38 cellular contexts compared by ENCODE assay signal in the genomic region with DNA sequence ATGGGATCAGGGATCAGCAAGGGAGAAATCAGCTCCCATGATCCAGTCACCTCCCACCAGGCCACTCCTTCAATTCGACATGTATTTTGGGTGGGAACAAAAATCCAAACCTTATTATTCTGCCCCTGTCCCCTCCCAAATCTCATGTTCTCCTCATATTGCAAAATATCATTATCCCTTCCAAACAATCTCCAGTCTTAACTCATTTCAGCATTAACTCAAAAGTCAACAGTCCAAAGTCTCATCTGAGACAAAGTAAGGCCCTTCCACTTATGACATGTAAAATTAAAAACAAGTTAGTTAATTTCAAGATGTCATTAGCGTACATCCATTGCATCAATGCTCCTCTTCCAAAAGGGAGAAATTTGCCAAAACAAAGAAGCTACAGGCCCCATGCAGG. TPM values are rescaled to one million over a fixed set of nuclear protein-coding genes. Genes with fewer than 3 reads are reported as not detected.
"Had no signal": no experiment of that assay in that cellular context is flagged by ENCODE, and none has a peak within 500 bp of the region (broad histone marks: within the 10 kb centered on the region; RNA-seq: fewer than 3 reads in every experiment).

No MANE protein-coding gene starts in this region.

- H3K27me3 ChIP-seq: MG63 had no signal

- DNase-seq: Karpas-422, Kasumi-1, MG63, MM.1S, MV-4-11, NCI-H1048, NCI-H1092, NCI-H1092 treated with DMSO at 0.1 percent for 48 hours, NCI-H1105 treated with DMSO at 0.1 percent for 48 hours, NCI-H1417, NCI-H1417 treated with DMSO at 0.1 percent for 48 hours, NCI-H1436, NCI-H1436 treated with DMSO at 0.1 percent for 48 hours, NCI-H146, NCI-H1694, NCI-H1694 treated with DMSO at 0.1 percent for 48 hours, NCI-H187, NCI-H187 treated with DMSO at 0.1 percent for 48 hours, NCI-H1930, NCI-H2029, NCI-H2029 treated with DMSO at 0.1 percent for 48 hours, NCI-H2081, NCI-H2081 treated with DMSO at 0.1 percent for 48 hours, NCI-H2107, NCI-H2171, NCI-H2171 treated with DMSO at 0.1 percent for 48 hours, NCI-H2227 treated with DMSO at 0.1 percent for 48 hours, NCI-H226, NCI-H345, NCI-H446, NCI-H446 treated with DMSO at 0.1 percent for 48 hours, NCI-H510A, NCI-H510A treated with DMSO at 0.1 percent for 48 hours had no signal

- H3K4me2 ChIP-seq: KMS-11 had no signal

- H3K9ac ChIP-seq: KMS-11 had no signal

- H3K4me3 ChIP-seq: MG63 had no signal

- H3K9me3 ChIP-seq: MG63 had no signal

- H3K27ac ChIP-seq: KMS-11 had no signal

- H3K36me3 ChIP-seq: MG63 had no signal

RNA-seq across cellular contexts. Expression of gene UGT2B4, which starts 22.0 kb away (rescaled TPM):
- total RNA-seq: LHCN-M2, M059J, MCF 10A, NCI-H460 had no signal
